Comparison of ENCODE assay signal across 1 cellular context in the genomic region with DNA sequence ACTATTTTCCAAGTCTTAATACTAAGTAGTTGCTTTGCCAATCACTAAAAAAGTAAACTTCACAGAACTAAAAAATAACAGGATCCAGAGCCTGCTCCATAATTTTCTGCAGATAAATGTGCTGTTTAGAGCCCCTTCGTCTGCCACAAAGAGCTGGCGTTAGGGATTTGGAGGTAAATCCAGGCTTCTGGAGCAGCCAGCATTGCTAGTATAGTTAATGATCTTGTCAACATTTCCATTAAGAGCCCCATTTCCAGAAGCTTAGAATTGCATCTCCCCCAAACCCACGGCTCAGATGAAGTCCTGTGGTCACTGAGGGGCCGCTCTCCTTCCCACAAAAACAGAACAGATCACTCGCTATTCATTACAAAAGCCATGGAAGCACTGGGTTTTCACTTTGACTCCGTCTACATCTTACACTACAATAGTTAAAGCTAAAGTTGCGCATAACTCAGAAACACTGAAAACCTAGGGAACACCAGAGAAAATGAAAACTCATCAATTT.
TF ChIP-seq lines count a peak whose summit lies in the region.

No MANE protein-coding gene starts in this region.

TF ChIP-seq in H1, 55 proteins besides CTCF, POLR2A, EP300 and RAD21:
- TF ChIP-seq SIN3A (conservative IDR thresholded peaks at IDR 0.05 in 1 of 2, IDR thresholded peaks at IDR 0.05 in 1 of 2; ENCODE audit: low read depth in 1 of 2, low read length in 2 of 2) (no peak), POU5F1 (IDR thresholded peaks at IDR 0.05; ENCODE audit: low read depth, low read length) (no peak), TAF1 (IDR thresholded peaks at IDR 0.05; ENCODE audit: low read depth, low read length) (no peak), BRCA1 (IDR thresholded peaks at IDR 0.05; ENCODE audit: low read depth, low read length) (no peak), HDAC6 (IDR thresholded peaks at IDR 0.05; ENCODE audit: low read depth, low read length) (no peak), SP2 (IDR thresholded peaks at IDR 0.05; ENCODE audit: low read length) (no peak), TEAD4 (IDR thresholded peaks at IDR 0.05; ENCODE audit: low read depth, low read length) (no peak)
